ENCODE assay signal across 1 cellular context in genomic region chr6:41335943-41336342, GRCh38.
TF ChIP-seq lines count a peak whose summit lies in the region.

No MANE protein-coding gene starts in this region.

TF ChIP-seq in GM23338, 12 proteins besides CTCF, POLR2A, EP300 and RAD21:
- TF ChIP-seq CREB1 (CRISPR knock-in tag; IDR thresholded peaks at IDR 0.05; ENCODE audit: low read depth), result no peak
- no peak for TF ChIP-seq REST (IDR thresholded peaks at IDR 0.05; ENCODE audit: unreplicated experiment)
- TF ChIP-seq EZH2phosphoT487 (IDR thresholded peaks at IDR 0.05; ENCODE audit: unreplicated experiment), result no peak
- no peak for TF ChIP-seq JUNB (IDR thresholded peaks at IDR 0.05; ENCODE audit: unreplicated experiment)
- TF ChIP-seq EZH2 (IDR thresholded peaks at IDR 0.05; ENCODE audit: low read depth, unreplicated experiment), result no peak
- no peak for TF ChIP-seq ETS1 (IDR thresholded peaks at IDR 0.05)
- TF ChIP-seq POLR2AphosphoS5 (IDR thresholded peaks at IDR 0.05; ENCODE audit: low read depth), result no peak
- TF ChIP-seq ZNF114 (CRISPR knock-in tag; IDR thresholded peaks at IDR 0.05), result no peak
- no peak for TF ChIP-seq ZNF462 (CRISPR knock-in tag; IDR thresholded peaks at IDR 0.05)
- no peak for TF ChIP-seq ZNF331 (CRISPR knock-in tag; IDR thresholded peaks at IDR 0.05; ENCODE audit: low read depth)
- no peak for TF ChIP-seq NANOG (IDR thresholded peaks at IDR 0.05; ENCODE audit: borderline replicate concordance)
- TF ChIP-seq STAT1 (IDR thresholded peaks at IDR 0.05; ENCODE audit: unreplicated experiment), result no peak
TF ChIP-seq in GM23338: peak in this region for 0.
